Comparison of ENCODE assay signal across 20 cellular contexts in genomic region chr5:120605325-120606079, GRCh38.
DNase-seq lines count a peak whose midpoint lies in the region; ATAC-seq and TF ChIP-seq lines count a peak whose summit lies in the region.
"Had no signal": no experiment of that assay in that cellular context is flagged by ENCODE, and none has a peak within 500 bp of the region (broad histone marks: within the 10 kb centered on the region; RNA-seq: fewer than 3 reads in every experiment).

No MANE protein-coding gene starts in this region.

- H3K36me3 Mint-ChIP-seq in neural progenitor cell: no peaks in the 10 kb centered on the region

- H3K27me3 ChIP-seq in SK-N-SH (ENCODE audit: insufficient read depth) (no peaks in the 10 kb centered on the region), fibroblast of lung (ENCODE audit: control insufficient read depth, insufficient read depth, low read length) (no peaks in the 10 kb centered on the region), skeletal muscle satellite cell (ENCODE audit: control insufficient read depth, insufficient read depth, low read length) (no peaks in the 10 kb centered on the region), neural progenitor cell (no peaks in the 10 kb centered on the region)
- H3K27me3 ChIP-seq: adrenal gland, BLaER1, suprapubic skin had no signal

- H4K20me1 ChIP-seq in SK-N-SH (ENCODE audit: insufficient read depth) (no peaks in the 10 kb centered on the region), fibroblast of lung (ENCODE audit: control insufficient read depth, extremely low read depth, insufficient read depth, low read length) (no peaks in the 10 kb centered on the region), neural progenitor cell (ENCODE audit: low read depth) (no peaks in the 10 kb centered on the region)
- H4K20me1 ChIP-seq: BLaER1 had no signal

- TF ChIP-seq EP300 in SK-N-SH (IDR thresholded peaks at IDR 0.05; ENCODE audit: borderline replicate concordance in 1 of 2, low read depth in 1 of 2, low read length in 1 of 2): no peak

- no peak overlapping the region for H3K4me3 Mint-ChIP-seq in neural progenitor cell
- H3K4me3 Mint-ChIP-seq: activated T-helper 17 cell treated with anti-CD3 and anti-CD28 coated beads, Interleukin-2, amount 50 U/mL, for 72 hours had no signal

- POLR2A ChIA-PET in SK-N-SH (lab: Yijun Ruan, JAX): no interaction called here

- H3K36me3 ChIP-seq in SK-N-SH (replicated peaks in 1 of 2; ENCODE audit: control insufficient read depth in 1 of 2, insufficient read depth in 2 of 2, low read length in 1 of 2): peaks cover 0 to 4% of the 10 kb centered on the region in 2 experiments
- no peaks in the 10 kb centered on the region for H3K36me3 ChIP-seq in fibroblast of lung (ENCODE audit: control insufficient read depth, insufficient read depth, low read length)
- H3K36me3 ChIP-seq in skeletal muscle satellite cell (ENCODE audit: insufficient read depth, low read length): no peaks in the 10 kb centered on the region
- no peaks in the 10 kb centered on the region for H3K36me3 ChIP-seq in neural progenitor cell
- H3K36me3 ChIP-seq: adrenal gland, BLaER1, suprapubic skin had no signal

- TF ChIP-seq CTCF in SK-N-SH (IDR thresholded peaks at IDR 0.05) (no peak), fibroblast of lung (conservative IDR thresholded peaks at IDR 0.05 in 1 of 2, IDR thresholded peaks at IDR 0.05 in 1 of 2; ENCODE audit: low read depth in 1 of 2, low read length in 2 of 2) (no peak), neural progenitor cell (IDR thresholded peaks at IDR 0.05) (no peak)

- WGBS in SK-N-SH (ENCODE audit: low lambda C conversion rate): 100% methylated on average over 1 of the region's 1 CpG

- H3K9me3 ChIP-seq in SK-N-SH: peaks cover 13% of the 10 kb centered on the region; the same call in 1 of the 2 replicates
- H3K9me3 ChIP-seq in fibroblast of lung (ENCODE audit: control insufficient read depth, insufficient read depth, low read depth, low read length): no peaks in the 10 kb centered on the region
- peaks cover 3% of the 10 kb centered on the region for H3K9me3 ChIP-seq in skeletal muscle satellite cell (replicated peaks; ENCODE audit: low read length)
- H3K9me3 ChIP-seq in neural progenitor cell (ENCODE audit: low read depth): no peaks in the 10 kb centered on the region
- H3K9me3 ChIP-seq: adrenal gland had no signal

- peaks cover 0 to 41% of the 10 kb centered on the region in 2 experiments; a peak in 3 of 4 replicates for H3K4me1 ChIP-seq in SK-N-SH (ENCODE audit: control insufficient read depth in 1 of 2, insufficient read depth in 2 of 2, low read depth in 1 of 2, low read length in 1 of 2)
- peaks cover 19% of the 10 kb centered on the region for H3K4me1 ChIP-seq in fibroblast of lung (ENCODE audit: control insufficient read depth, extremely low read depth, insufficient read depth, low read length)
- peaks cover 85% of the 10 kb centered on the region for H3K4me1 ChIP-seq in skeletal muscle satellite cell (ENCODE audit: control insufficient read depth, insufficient read depth, low read length)
- H3K4me1 ChIP-seq in neural progenitor cell: no peaks in the 10 kb centered on the region
- H3K4me1 ChIP-seq: adrenal gland, BLaER1, parathyroid adenoma, suprapubic skin had no signal

- DNase-seq in HCEC 1CT (peak; percentile 23), SK-N-SH (no peak), fibroblast of lung (ENCODE audit: low read depth in 2 of 2) (peak in 1 of 2 donors; percentile 50), neural progenitor cell (ENCODE audit: low spot score) (no peak), NCI-H1930 (lab: John Stamatoyannopoulos, UW) (no peak), NCI-H446 (lab: John Stamatoyannopoulos, UW) (no peak)
- DNase-seq: adrenal gland; cerebellar nuclear complex; foreskin melanocyte; KG1; NCI-H1105; NCI-H748 treated with DMSO at 0.1 percent for 48 hours; stimulated activated CD4-positive, alpha-beta T cell treated with anti-CD3 and anti-CD28 coated beads, Interleukin-4, amount 100 ng/mL, for 24 hours had no signal

- H3K79me2 ChIP-seq in SK-N-SH (ENCODE audit: insufficient read depth): peaks cover 83% of the 10 kb centered on the region
- peaks cover 24% of the 10 kb centered on the region for H3K79me2 ChIP-seq in fibroblast of lung (ENCODE audit: control insufficient read depth, insufficient read depth, low read length)
- no peaks in the 10 kb centered on the region for H3K79me2 ChIP-seq in neural progenitor cell (ENCODE audit: low read depth)
- H3K79me2 ChIP-seq: parathyroid adenoma had no signal

- no peak for TF ChIP-seq RAD21 in SK-N-SH (IDR thresholded peaks at IDR 0.05; ENCODE audit: low read length)

- peaks cover 4% of the 10 kb centered on the region for H3K9me3 Mint-ChIP-seq in neural progenitor cell

- no peaks in the 10 kb centered on the region for H3K27me3 Mint-ChIP-seq in neural progenitor cell (ENCODE audit: insufficient read depth, low read depth)
- H3K27me3 Mint-ChIP-seq: activated T-helper 17 cell treated with anti-CD3 and anti-CD28 coated beads, Interleukin-2, amount 50 U/mL, for 72 hours had no signal

- H3K9ac ChIP-seq in SK-N-SH: peak overlapping the region; percentile 25
- no peak overlapping the region for H3K9ac ChIP-seq in fibroblast of lung (ENCODE audit: insufficient read depth, low read length)
- H3K9ac ChIP-seq in skeletal muscle satellite cell (ENCODE audit: low read depth, low read length): peak overlapping the region; percentile 50
- H3K9ac ChIP-seq in neural progenitor cell: no peak overlapping the region
- H3K9ac ChIP-seq: BLaER1, parathyroid adenoma had no signal

- no peaks in the 10 kb centered on the region for H3K4me1 Mint-ChIP-seq in neural progenitor cell
- H3K4me1 Mint-ChIP-seq: activated T-helper 17 cell treated with anti-CD3 and anti-CD28 coated beads, Interleukin-2, amount 50 U/mL, for 72 hours had no signal

- ATAC-seq in HG02759 (IDR thresholded peaks at IDR 0.05; ENCODE audit: unreplicated experiment): no peak
- ATAC-seq: activated T-helper 17 cell treated with anti-CD3 and anti-CD28 coated beads, Interleukin-2, amount 50 U/mL, for 72 hours had no signal

- H3K4me2 ChIP-seq in SK-N-SH (peak overlapping the region; percentile 63), fibroblast of lung (ENCODE audit: extremely low read depth, insufficient read depth, low read length) (peak overlapping the region; percentile 2), skeletal muscle satellite cell (ENCODE audit: low read length) (peak overlapping the region; percentile 44), neural progenitor cell (no peak overlapping the region)
- H3K4me2 ChIP-seq: BLaER1 had no signal

- H3F3A ChIP-seq in SK-N-SH (replicated peaks; ENCODE audit: insufficient read depth) (peaks cover 40% of the 10 kb centered on the region), neural progenitor cell (ENCODE audit: low read depth) (no peaks in the 10 kb centered on the region)

- H2AFZ ChIP-seq in SK-N-SH (ENCODE audit: low read depth) (no peak overlapping the region), fibroblast of lung (ENCODE audit: low read length) (no peak overlapping the region), neural progenitor cell (replicated peaks) (no peak overlapping the region)
- H2AFZ ChIP-seq: parathyroid adenoma had no signal

- CTCF ChIA-PET in SK-N-SH (lab: Yijun Ruan, JAX): interaction anchor here (0.8 kb wide), 1 partner anchor 57 kb away, joined by 3 read pairs; no protein-coding TSS in a partner anchor

- H3K27ac ChIP-seq in SK-N-SH (ENCODE audit: low read depth in 2 of 2, low read length in 1 of 2) (peak overlapping the region; percentile 76 to 88), fibroblast of lung (ENCODE audit: insufficient read depth, low read length) (peak overlapping the region; percentile 63), neural progenitor cell (no peak overlapping the region)
- H3K27ac ChIP-seq: adrenal gland, BLaER1, parathyroid adenoma, suprapubic skin, VCaP had no signal

- no peaks in the 10 kb centered on the region for H3K9me2 ChIP-seq in SK-N-SH

- H3K4me3 ChIP-seq in SK-N-SH (ENCODE audit: low read depth in 2 of 2, low read length in 1 of 2) (no peak overlapping the region), fibroblast of lung (replicated peaks in 1 of 4; ENCODE audit: control extremely low read depth in 1 of 4, insufficient read depth in 1 of 4, low read depth in 3 of 4, low read length in 4 of 4) (no peak overlapping the region), skeletal muscle satellite cell (ENCODE audit: low read length) (peak overlapping the region; percentile 25), neural progenitor cell (no peak overlapping the region)
- H3K4me3 ChIP-seq: adrenal gland, BLaER1, suprapubic skin had no signal

- no peak overlapping the region for H3K27ac Mint-ChIP-seq in neural progenitor cell
- H3K27ac Mint-ChIP-seq: activated T-helper 17 cell treated with anti-CD3 and anti-CD28 coated beads, Interleukin-2, amount 50 U/mL, for 72 hours had no signal

TF ChIP-seq in SK-N-SH, 30 proteins besides CTCF, POLR2A, EP300 and RAD21 (continues in another document):
- TF ChIP-seq POLR2AphosphoS5 (IDR thresholded peaks at IDR 0.05; ENCODE audit: low read depth, low read length): no peak
- TF ChIP-seq REST (IDR thresholded peaks at IDR 0.05; ENCODE audit: low read depth, low read length): no peak

Comparison
In these comparisons a context has a peak if more than half of its experiments do, and no peak if none do; other contexts are left out.
1. H3K9ac ChIP-seq: peak in SK-N-SH (single experiment) and skeletal muscle satellite cell (single experiment); none in fibroblast of lung (single experiment) and neural progenitor cell (single experiment).